8 cellular contexts compared by ENCODE assay signal in genomic region chr5:50963647-50964584, GRCh38.
DNase-seq lines count a peak whose midpoint lies in the region; ATAC-seq and TF ChIP-seq lines count a peak whose summit lies in the region.

No MANE protein-coding gene starts in this region.

- peak; percentile 51 for DNase-seq in activated CD8-positive, alpha-beta memory T cell treated with anti-CD3 and anti-CD28 coated beads, Interleukin-2, amount 50 U/mL, for 48 hours
- no peak for DNase-seq in activated CD8-positive, alpha-beta memory T cell treated with anti-CD3 and anti-CD28 coated beads, Interleukin-2, amount 50 U/mL, for 4 hours
- DNase-seq in NCI-H748 (lab: John Stamatoyannopoulos, UW; ENCODE audit: unreplicated experiment) (peak; percentile 88), neural crest cell (ENCODE audit: low read depth, low spot score) (peak; percentile 5), NCI-H2029 treated with DMSO at 0.1 percent for 48 hours (lab: John Stamatoyannopoulos, UW) (no peak), OCI-M2 (lab: John Stamatoyannopoulos, UW; ENCODE audit: unreplicated experiment) (no peak)

- TF ChIP-seq CTCF in neural crest cell (conservative IDR thresholded peaks at IDR 0.05), result no peak

- no peak overlapping the region for H3K27ac Mint-ChIP-seq in neural crest cell (ENCODE audit: unreplicated experiment)

- no peaks in the 10 kb centered on the region for H3K36me3 ChIP-seq in duodenal mucosa (ENCODE audit: control insufficient read depth in 1 of 2, insufficient read depth in 2 of 2, low read length in 2 of 2)

- no peaks in the 10 kb centered on the region for H3K9me3 ChIP-seq in duodenal mucosa (ENCODE audit: control insufficient read depth in 1 of 2, low read length in 2 of 2)

- no peaks in the 10 kb centered on the region for H3K9me3 Mint-ChIP-seq in neural crest cell

- H3K4me1 Mint-ChIP-seq in neural crest cell, result peaks cover 37% of the 10 kb centered on the region

- no peak for ATAC-seq in HG02588 (IDR thresholded peaks at IDR 0.05; ENCODE audit: unreplicated experiment)

- peaks cover 4% of the 10 kb centered on the region for H3K36me3 Mint-ChIP-seq in neural crest cell (ENCODE audit: low read depth)

- H3K4me3 Mint-ChIP-seq in neural crest cell, result peak overlapping the region; percentile 95

- H3K4me3 ChIP-seq in duodenal mucosa (ENCODE audit: low read depth in 1 of 2, low read length in 2 of 2), result peak overlapping the region; percentile 63 to 75

- peaks cover 44 to 59% of the 10 kb centered on the region in 2 donors for H3K27me3 ChIP-seq in duodenal mucosa (ENCODE audit: control insufficient read depth in 1 of 2, insufficient read depth in 2 of 2, low read length in 2 of 2)

- H3K27ac ChIP-seq in duodenal mucosa (ENCODE audit: low read depth, low read length), result no peak overlapping the region

- H3K27me3 Mint-ChIP-seq in neural crest cell (ENCODE audit: low read depth), result peaks cover 93% of the 10 kb centered on the region

- H3K4me1 ChIP-seq in duodenal mucosa (ENCODE audit: control insufficient read depth in 1 of 2, insufficient read depth in 2 of 2, low read length in 2 of 2), result peaks cover 15 to 33% of the 10 kb centered on the region in 2 donors

- H3K9ac ChIP-seq in duodenal mucosa (ENCODE audit: low read depth in 1 of 2, low read length in 2 of 2), result no peak overlapping the region

Comparison
In these comparisons a context has a peak if more than half of its experiments do, and no peak if none do; other contexts are left out.
1. DNase-seq: peak in activated CD8-positive, alpha-beta memory T cell treated with anti-CD3 and anti-CD28 coated beads, Interleukin-2, amount 50 U/mL, for 48 hours (single experiment), NCI-H748 (single experiment) and neural crest cell (single experiment); none in activated CD8-positive, alpha-beta memory T cell treated with anti-CD3 and anti-CD28 coated beads, Interleukin-2, amount 50 U/mL, for 4 hours (single experiment), NCI-H2029 treated with DMSO at 0.1 percent for 48 hours (single experiment) and OCI-M2 (single experiment).